In the genomic region with DNA sequence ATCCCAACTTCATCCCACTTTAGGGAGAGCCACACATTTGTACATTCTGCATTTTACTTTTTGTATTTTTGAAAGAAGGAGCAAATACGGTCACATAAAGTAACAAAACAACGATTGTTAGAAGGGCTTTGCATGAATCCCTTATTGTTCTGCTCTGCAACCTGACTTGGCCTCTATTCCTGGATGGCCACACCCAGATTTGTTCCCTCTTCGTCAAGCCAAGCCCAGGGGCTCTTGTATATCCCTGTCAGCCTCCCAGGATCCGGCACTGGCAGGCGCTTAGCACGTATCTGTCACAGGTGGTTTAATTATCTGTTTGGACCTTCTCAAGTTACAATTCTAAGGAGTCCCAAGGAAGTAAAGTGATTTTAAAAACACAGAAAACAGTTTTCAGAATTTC, we compare ENCODE assay signal across 11 cellular contexts. TPM values are rescaled to one million over a fixed set of nuclear protein-coding genes. Genes with fewer than 3 reads are reported as not detected.
DNase-seq lines count a peak whose midpoint lies in the region; ATAC-seq, FAIRE-seq and TF ChIP-seq lines count a peak whose summit lies in the region.
"Had no signal": no experiment of that assay in that cellular context is flagged by ENCODE, and none has a peak within 500 bp of the region (broad histone marks: within the 10 kb centered on the region; RNA-seq: fewer than 3 reads in every experiment).

No MANE protein-coding gene starts in this region.

- ATAC-seq in Right ventricle myocardium superior (ENCODE audit: poor library complexity) (peak; percentile 47), left cardiac atrium (no peak), GM21360 (IDR thresholded peaks at IDR 0.05; ENCODE audit: unreplicated experiment) (no peak)
- ATAC-seq: naive thymus-derived CD4-positive, alpha-beta T cell had no signal

- FAIRE-seq in GM19239 (lab: Jason Lieb, UNC) = no peak

- no peak overlapping the region for H3K4me3 ChIP-seq in epithelial cell of esophagus (ENCODE audit: low read length)

- DNase-seq in Right ventricle myocardium superior (peak; percentile 45), left cardiac atrium (no peak), epithelial cell of esophagus (ENCODE audit: low read depth) (peak; percentile 86), myocyte (ENCODE audit: low read depth) (peak; percentile 45), GM19239 (ENCODE audit: insufficient read length, low spot score) (no peak), retina (no peak), Ammon's horn (ENCODE audit: low spot score) (no peak)
- DNase-seq: activated CD4-positive, CD25-positive, alpha-beta regulatory T cell; amniotic stem cell; naive thymus-derived CD4-positive, alpha-beta T cell had no signal

- no peak for TF ChIP-seq CTCF in epithelial cell of esophagus (IDR thresholded peaks at IDR 0.05; ENCODE audit: insufficient read depth, low read depth, low read length, missing control alignments)

- intact Hi-C loops in Right ventricle myocardium superior (cut with DNase I) (no loop called here), left cardiac atrium (cut with DNase I) (no loop called here)

RNA-seq across cellular contexts. Expression of gene CRYAA, which starts 28.0 kb away (rescaled TPM):
- total RNA-seq in Right ventricle myocardium superior (not detected), left cardiac atrium (not detected), myocyte (not detected in 2 replicates)
- not detected for polyA plus RNA-seq in myocyte (2012)
- total RNA-seq: naive thymus-derived CD4-positive, alpha-beta T cell had no signal
- polyA plus RNA-seq: naive thymus-derived CD4-positive, alpha-beta T cell had no signal

Comparison
In these comparisons a context has a peak if more than half of its experiments do, and no peak if none do; other contexts are left out.
1. DNase-seq: peak in Right ventricle myocardium superior (single experiment), epithelial cell of esophagus (single experiment) and myocyte (single experiment); none in left cardiac atrium (single experiment), GM19239 (single experiment), retina (single experiment) and Ammon's horn (single experiment).